ENCODE assay signal across 16 cellular contexts in genomic region chr4:175813126-175813715, GRCh38. TPM values are rescaled to one million over a fixed set of nuclear protein-coding genes. Genes with fewer than 3 reads are reported as not detected.
"Had no signal": no experiment of that assay in that cellular context is flagged by ENCODE, and none has a peak within 500 bp of the region (broad histone marks: within the 10 kb centered on the region; RNA-seq: fewer than 3 reads in every experiment).

No MANE protein-coding gene starts in this region.

- H3K4me1 ChIP-seq: adrenal gland, foreskin keratinocyte had no signal

- H3K36me3 Mint-ChIP-seq: activated naive CD4-positive, alpha-beta T cell treated with anti-CD3 and anti-CD28 coated beads, Interleukin-2, amount 50 U/mL, for 24 hours; immature natural killer cell; natural killer cell treated with Interleukin-12 subunit alpha and Interleukin-12 subunit beta and Interleukin-15 and Interleukin-18, amount 100 ng/mL, for 72 hours had no signal

- H3K4me3 Mint-ChIP-seq: activated CD4-positive, alpha-beta memory T cell treated with anti-CD3 and anti-CD28 coated beads, Interleukin-2, amount 10 ng/mL, durations not matched to agents 7 days and 5 days; activated CD4-positive, alpha-beta T cell treated with anti-CD3 and anti-CD28 coated beads for 36 hours; activated naive CD4-positive, alpha-beta T cell treated with anti-CD3 and anti-CD28 coated beads, Interleukin-2, amount 50 U/mL, for 24 hours; activated T-cell treated with anti-CD3 and anti-CD28 coated beads, Interleukin-2, amount 50 U/mL, for 4 hours; immature natural killer cell; natural killer cell treated with Interleukin-12 subunit alpha and Interleukin-12 subunit beta and Interleukin-15 and Interleukin-18, amount 100 ng/mL, for 72 hours had no signal

- H3K27me3 ChIP-seq: adrenal gland, foreskin keratinocyte had no signal

- H3K9me3 Mint-ChIP-seq: activated CD4-positive, alpha-beta memory T cell treated with anti-CD3 and anti-CD28 coated beads, Interleukin-2, amount 10 ng/mL, durations not matched to agents 7 days and 5 days; activated naive CD4-positive, alpha-beta T cell treated with anti-CD3 and anti-CD28 coated beads, Interleukin-2, amount 50 U/mL, for 24 hours; activated T-cell treated with anti-CD3 and anti-CD28 coated beads, Interleukin-2, amount 50 U/mL, for 4 hours had no signal

- H3K27ac ChIP-seq: adrenal gland, foreskin keratinocyte had no signal

- DNase-seq: activated CD4-positive, alpha-beta memory T cell treated with anti-CD3 and anti-CD28 coated beads, Interleukin-2, amount 10 ng/mL, durations not matched to agents 7 days and 5 days; activated CD4-positive, alpha-beta T cell treated with anti-CD3 and anti-CD28 coated beads for 36 hours; activated effector memory CD4-positive, alpha-beta T cell treated with Interleukin-2 at 50 U/mL for 16 hours; activated T-cell treated with anti-CD3 and anti-CD28 coated beads, Interleukin-2, amount 50 U/mL, for 4 hours; adrenal gland; cortex of kidney; effector CD8-positive, alpha-beta T cell; foreskin keratinocyte; immature natural killer cell; stimulated activated naive CD8-positive, alpha-beta T cell treated with anti-CD3 and anti-CD28 coated beads, Interleukin-15, Interleukin-2, amounts not matched to agents 100 U/mL and 50 U/mL, for 24 hours; T-helper 1 cell; T1000; trophoblast cell had no signal

- H3K27ac Mint-ChIP-seq: activated CD4-positive, alpha-beta memory T cell treated with anti-CD3 and anti-CD28 coated beads, Interleukin-2, amount 10 ng/mL, durations not matched to agents 7 days and 5 days; activated CD4-positive, alpha-beta T cell treated with anti-CD3 and anti-CD28 coated beads for 36 hours; activated naive CD4-positive, alpha-beta T cell treated with anti-CD3 and anti-CD28 coated beads, Interleukin-2, amount 50 U/mL, for 24 hours; immature natural killer cell; natural killer cell treated with Interleukin-12 subunit alpha and Interleukin-12 subunit beta and Interleukin-15 and Interleukin-18, amount 100 ng/mL, for 72 hours had no signal

- H3K36me3 ChIP-seq: adrenal gland had no signal

- H3K9me3 ChIP-seq: adrenal gland had no signal

- H3K27me3 Mint-ChIP-seq: activated CD4-positive, alpha-beta memory T cell treated with anti-CD3 and anti-CD28 coated beads, Interleukin-2, amount 10 ng/mL, durations not matched to agents 7 days and 5 days; activated CD4-positive, alpha-beta T cell treated with anti-CD3 and anti-CD28 coated beads for 36 hours; natural killer cell treated with Interleukin-12 subunit alpha and Interleukin-12 subunit beta and Interleukin-15 and Interleukin-18, amount 100 ng/mL, for 72 hours had no signal

- H3K4me3 ChIP-seq: adrenal gland had no signal

- H3K4me1 Mint-ChIP-seq: activated CD4-positive, alpha-beta memory T cell treated with anti-CD3 and anti-CD28 coated beads, Interleukin-2, amount 10 ng/mL, durations not matched to agents 7 days and 5 days; activated CD4-positive, alpha-beta T cell treated with anti-CD3 and anti-CD28 coated beads for 36 hours; activated naive CD4-positive, alpha-beta T cell treated with anti-CD3 and anti-CD28 coated beads, Interleukin-2, amount 50 U/mL, for 24 hours; immature natural killer cell had no signal

RNA-seq across cellular contexts. Expression of gene GPM6A, which starts 1.2 kb away (rescaled TPM):
- total RNA-seq: activated CD4-positive, alpha-beta memory T cell treated with anti-CD3 and anti-CD28 coated beads, Interleukin-2, amount 10 ng/mL, durations not matched to agents 7 days and 5 days; activated CD4-positive, alpha-beta T cell treated with anti-CD3 and anti-CD28 coated beads for 36 hours; activated T-cell treated with anti-CD3 and anti-CD28 coated beads, Interleukin-2, amount 50 U/mL, for 4 hours; foreskin keratinocyte; natural killer cell treated with Interleukin-12 subunit alpha and Interleukin-12 subunit beta and Interleukin-15 and Interleukin-18, amount 100 ng/mL, for 72 hours; osteocyte had no signal
- polyA plus RNA-seq: foreskin keratinocyte, immature natural killer cell had no signal
